Comparison of ENCODE assay signal across 2 cellular contexts in the genomic region with DNA sequence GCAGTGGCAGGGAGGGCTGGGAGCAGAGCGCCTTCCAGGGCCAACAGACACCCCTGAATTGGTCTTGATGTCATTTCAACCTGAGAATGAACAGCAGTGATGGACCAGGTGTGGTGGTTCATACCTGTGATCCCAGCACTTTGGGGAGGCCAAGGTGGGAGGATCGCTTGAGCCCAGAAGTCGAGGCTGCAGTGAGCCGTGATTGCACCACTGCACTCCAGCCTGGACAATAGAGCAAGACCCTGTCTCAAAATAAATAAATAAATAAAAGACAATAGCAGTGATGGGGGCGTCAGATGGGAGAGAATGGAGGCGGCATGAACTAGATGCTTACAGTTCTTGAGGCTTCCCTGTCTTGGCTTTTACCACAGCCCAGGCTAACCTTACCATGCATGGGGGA.
TF ChIP-seq lines count a peak whose summit lies in the region.

No MANE protein-coding gene starts in this region.

TF ChIP-seq in HEK293, 187 proteins besides CTCF, POLR2A, EP300 and RAD21:
- TF ChIP-seq PRDM4 (tag by site-specific recombination; IDR thresholded peaks at IDR 0.05) (no peak), ZNF121 (tag by site-specific recombination; IDR thresholded peaks at IDR 0.05) (peak; percentile 54; the same call in 1 of the 2 replicates)

TF ChIP-seq in K562, 482 proteins besides CTCF, POLR2A, EP300 and RAD21:
- TF ChIP-seq TBL1XR1 (IDR thresholded peaks at IDR 0.05; ENCODE audit: low read length in 2 of 2), result no peak
- peak; percentile 91 for TF ChIP-seq ZNF121 (CRISPR knock-in tag; conservative IDR thresholded peaks at IDR 0.05)
